Comparison of ENCODE assay signal across 18 cellular contexts in genomic region chr10:48773580-48773979, GRCh38.
"Had no signal": no experiment of that assay in that cellular context is flagged by ENCODE, and none has a peak within 500 bp of the region (broad histone marks: within the 10 kb centered on the region; RNA-seq: fewer than 3 reads in every experiment).

No MANE protein-coding gene starts in this region.

- DNase-seq: activated CD4-positive, alpha-beta memory T cell treated with anti-CD3 and anti-CD28 coated beads for 36 hours; activated CD4-positive, alpha-beta T cell treated with anti-CD3 and anti-CD28 coated beads for 4 hours; activated CD8-positive, alpha-beta memory T cell treated with anti-CD3 and anti-CD28 coated beads, Interleukin-2, amount 50 U/mL, for 4 hours; activated naive CD4-positive, alpha-beta T cell treated with anti-CD3 and anti-CD28 coated beads, Interleukin-2, amount 50 U/mL, for 16 hours; activated T-cell treated with anti-CD3 and anti-CD28 coated beads, Interleukin-2, amount 50 U/mL, for 4 hours; aorta; brain microvascular endothelial cell; colonic mucosa; heart right ventricle; naive thymus-derived CD8-positive, alpha-beta T cell; small intestine; stimulated activated CD4-positive, alpha-beta T cell treated with anti-CD3 and anti-CD28 coated beads, Interleukin-15, amount 100 ng/mL, for 24 hours; stimulated activated CD4-positive, alpha-beta T cell treated with anti-CD3 and anti-CD28 coated beads, Interleukin-2, amount 100 ng/mL, for 48 hours had no signal

- ATAC-seq: activated T-cell treated with anti-CD3 and anti-CD28 coated beads, Interleukin-2, amount 50 U/mL, for 4 hours; gastroesophageal sphincter; heart right ventricle; naive thymus-derived CD8-positive, alpha-beta T cell; WTC11 had no signal

- H3K36me3 ChIP-seq: brain microvascular endothelial cell, colonic mucosa, gastroesophageal sphincter, right lobe of liver had no signal

- H3K27me3 Mint-ChIP-seq: activated CD4-positive, alpha-beta memory T cell treated with anti-CD3 and anti-CD28 coated beads for 36 hours; naive thymus-derived CD8-positive, alpha-beta T cell had no signal

- H3K4me3 Mint-ChIP-seq: activated CD4-positive, alpha-beta memory T cell treated with anti-CD3 and anti-CD28 coated beads for 36 hours; activated T-cell treated with anti-CD3 and anti-CD28 coated beads, Interleukin-2, amount 50 U/mL, for 4 hours; central memory CD8-positive, alpha-beta T cell; naive thymus-derived CD8-positive, alpha-beta T cell; WTC11 had no signal

- H3K4me1 Mint-ChIP-seq: central memory CD8-positive, alpha-beta T cell; naive thymus-derived CD8-positive, alpha-beta T cell had no signal

- H3K36me3 Mint-ChIP-seq: activated CD4-positive, alpha-beta memory T cell treated with anti-CD3 and anti-CD28 coated beads for 36 hours; naive thymus-derived CD8-positive, alpha-beta T cell; WTC11 had no signal

- H3K27ac Mint-ChIP-seq: activated CD4-positive, alpha-beta memory T cell treated with anti-CD3 and anti-CD28 coated beads for 36 hours; naive thymus-derived CD8-positive, alpha-beta T cell; WTC11 had no signal

- H3K9me3 Mint-ChIP-seq: activated CD4-positive, alpha-beta memory T cell treated with anti-CD3 and anti-CD28 coated beads for 36 hours; activated T-cell treated with anti-CD3 and anti-CD28 coated beads, Interleukin-2, amount 50 U/mL, for 4 hours; central memory CD8-positive, alpha-beta T cell had no signal

- H3K4me3 ChIP-seq: colonic mucosa, gastroesophageal sphincter, heart right ventricle, right lobe of liver had no signal

- H3K9me3 ChIP-seq: colonic mucosa, gastroesophageal sphincter, heart right ventricle, right lobe of liver had no signal

- H3K27me3 ChIP-seq: brain microvascular endothelial cell, colonic mucosa, gastroesophageal sphincter, heart right ventricle, right lobe of liver had no signal

- H3K27ac ChIP-seq: brain microvascular endothelial cell, colonic mucosa, gastroesophageal sphincter, heart right ventricle, parathyroid adenoma, right lobe of liver had no signal

- H3K4me1 ChIP-seq: colonic mucosa, gastroesophageal sphincter, parathyroid adenoma, right lobe of liver had no signal
